24 cellular contexts compared by ENCODE assay signal in genomic region chr4:23456864-23457263, GRCh38.
"Had no signal": no experiment of that assay in that cellular context is flagged by ENCODE, and none has a peak within 500 bp of the region (broad histone marks: within the 10 kb centered on the region; RNA-seq: fewer than 3 reads in every experiment).

No MANE protein-coding gene starts in this region.

- H3K27me3 ChIP-seq: hepatocyte, pancreas, stomach, testis, thyroid gland, transverse colon, upper lobe of left lung, vagina had no signal

- H3K36me3 ChIP-seq: lower lobe of right lung, pancreas, prostate gland, stomach, thyroid gland, transverse colon, upper lobe of left lung, vagina had no signal

- H3K4me3 ChIP-seq: hepatocyte, lower lobe of right lung, pancreas, prostate gland, skin epidermis, stomach, testis, thyroid gland, transverse colon, upper lobe of left lung, vagina had no signal

- H3K9me3 ChIP-seq: lower lobe of right lung, pancreas, prostate gland, stomach, testis, thyroid gland, transverse colon, upper lobe of left lung, vagina had no signal

- H3K4me1 ChIP-seq: lower lobe of right lung, pancreas, prostate gland, testis, thyroid gland, upper lobe of left lung, vagina had no signal

- ATAC-seq: lower lobe of right lung; naive thymus-derived CD8-positive, alpha-beta T cell; pancreas; sciatic nerve; stimulated activated naive B cell treated with anti-CD40 and anti-IgM and Interleukin-4, amounts not matched to agents 10 μg/mL and 1 μg/mL and 100 μg/mL, for 72 hours; stimulated activated naive CD8-positive, alpha-beta T cell treated with anti-CD3 and anti-CD28 coated beads, Interleukin-15, Interleukin-2, amounts not matched to agents 100 U/mL and 50 U/mL, for 24 hours had no signal

- H3K27ac ChIP-seq: hepatocyte, lower lobe of right lung, pancreas, prostate gland, skin epidermis, stomach, testis, thyroid gland, transverse colon, upper lobe of left lung, vagina had no signal

- DNase-seq: islet precursor cell; lower lobe of right lung; mammary epithelial cell; mesenchymal stem cell; naive thymus-derived CD8-positive, alpha-beta T cell; nucleus accumbens; pancreas; posterior cingulate gyrus; stimulated activated CD4-positive, alpha-beta T cell treated with anti-CD3 and anti-CD28 coated beads, Interleukin-12 subunit alpha, Interleukin-12 subunit beta, amount 100 ng/mL, for 4 hours; stimulated activated CD4-positive, alpha-beta T cell treated with anti-CD3 and anti-CD28 coated beads, Interleukin-15, amount 100 ng/mL, for 24 hours; stimulated activated CD4-positive, alpha-beta T cell treated with anti-CD3 and anti-CD28 coated beads, Interleukin-2, amount 100 ng/mL, for 24 hours; stimulated activated CD4-positive, alpha-beta T cell treated with anti-CD3 and anti-CD28 coated beads, Interleukin-4, amount 100 ng/mL, for 1 hour; stimulated activated naive B cell treated with anti-CD40 and anti-IgM and Interleukin-4, amounts not matched to agents 10 μg/mL and 1 μg/mL and 100 μg/mL, for 72 hours; stimulated activated naive CD8-positive, alpha-beta T cell treated with anti-CD3 and anti-CD28 coated beads, Interleukin-15, Interleukin-2, amounts not matched to agents 100 U/mL and 50 U/mL, for 24 hours; stomach; testis; thyroid gland; transverse colon; upper lobe of left lung had no signal
